8 cellular contexts compared by ENCODE assay signal in the genomic region with DNA sequence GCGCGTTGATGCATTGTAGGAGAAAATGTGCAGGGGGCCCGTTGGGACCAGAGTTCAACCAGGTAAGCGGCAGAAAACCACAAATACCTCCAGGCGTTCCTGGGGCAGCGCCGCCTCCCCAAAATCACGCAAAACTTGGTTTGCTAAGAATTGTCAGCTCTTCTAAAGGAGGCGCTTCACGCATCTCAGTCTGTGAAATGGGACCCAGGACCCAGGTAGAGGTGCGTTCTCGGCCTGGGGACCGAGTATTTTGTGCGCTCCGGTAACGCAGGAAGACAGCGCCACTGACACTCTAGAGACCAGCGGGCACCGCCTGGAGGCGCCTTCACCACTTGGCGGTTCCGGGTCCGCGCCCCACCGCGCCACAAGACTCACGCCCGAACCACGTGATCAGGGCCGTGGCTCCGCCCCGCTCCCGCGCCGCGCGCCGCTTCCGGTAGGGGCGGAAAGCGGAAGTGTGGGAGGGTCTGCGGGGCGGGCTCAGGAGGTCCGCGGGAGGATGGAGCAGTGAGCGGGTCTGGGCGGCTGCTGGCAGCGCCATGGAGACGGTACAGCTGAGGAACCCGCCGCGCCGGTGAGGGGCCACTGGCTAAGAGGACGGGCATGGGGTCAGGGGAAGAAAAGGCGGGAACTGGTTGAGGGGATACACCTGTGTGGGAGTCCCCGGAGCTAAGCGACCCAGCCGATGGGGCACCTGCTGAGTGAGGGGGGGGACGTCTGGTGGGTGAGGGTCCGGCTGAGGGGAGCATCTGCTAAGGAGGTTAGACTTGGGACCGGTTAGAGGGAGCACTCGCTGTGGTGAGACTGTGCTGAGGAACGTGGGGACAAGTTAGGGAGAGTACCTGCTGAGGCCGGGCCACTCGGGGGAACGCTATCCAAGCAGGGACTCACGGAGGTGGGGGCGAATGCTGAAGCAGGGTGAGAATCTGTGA. TPM values are rescaled to one million over a fixed set of nuclear protein-coding genes. Genes with fewer than 3 reads are reported as not detected.
DNase-seq lines count a peak whose midpoint lies in the region; ATAC-seq and TF ChIP-seq lines count a peak whose summit lies in the region.

Gene STK4, plus strand, starts transcription at position 483 of the 932 bp plus-strand sequence. Its CDS starts 57 bp downstream, at position 540.

- no peaks in the 10 kb centered on the region for H3F3A ChIP-seq in PC-3 (ENCODE audit: low read length, unreplicated experiment)

- H3K4me2 ChIP-seq in PC-3 (ENCODE audit: low read length) = peak within 1 kb of the TSS; percentile 96

- TF ChIP-seq POLR2A in erythroblast (IDR thresholded peaks at IDR 0.05; ENCODE audit: low read length) = peak; percentile 92

- peaks cover 42% of the 10 kb centered on the region for H3K4me1 ChIP-seq in PC-3 (ENCODE audit: insufficient read depth, low read length)
- H3K4me1 ChIP-seq in mucosa of stomach (ENCODE audit: control insufficient read depth, insufficient read depth, low read length) = no peaks in the 10 kb centered on the region

- peak within 1 kb of the TSS; percentile 98 for H3K4me3 ChIP-seq in Jurkat, Clone E6-1 (ENCODE audit: low read length)
- H3K4me3 ChIP-seq in PC-3 (ENCODE audit: low read length) = peak within 1 kb of the TSS; percentile 96
- H3K4me3 ChIP-seq in mucosa of stomach (ENCODE audit: low read length) = peak within 1 kb of the TSS; percentile 94

- DNase-seq in DMS153 treated with DMSO at 0.1 percent for 48 hours (lab: John Stamatoyannopoulos, UW; ENCODE audit: unreplicated experiment) (peak; percentile 86), PC-3 (peak; percentile 98), erythroblast (lab: John Stamatoyannopoulos, UW) (peak; percentile 96 to 98)
- peak; percentile 92 for DNase-seq in Jurkat, Clone E6-1 (ENCODE audit: low read depth, low spot score)
- DNase-seq in activated T-cell treated with anti-CD3 and anti-CD28 coated beads, Interleukin-2, amount 50 U/mL, for 1 hour = peak; percentile 98
- DNase-seq in stimulated activated CD8-positive, alpha-beta memory T cell treated with anti-CD3 and anti-CD28 coated beads, Interleukin-7, amount 100 ng/mL, for 24 hours (ENCODE audit: low read depth) = peak; percentile 90

- POLR2A ChIA-PET in PC-3 (lab: Charles Lee; ENCODE audit: unreplicated experiment) = no interaction called here

- peak within 1 kb of the TSS; percentile 49 for H3K27ac ChIP-seq in PC-3 (ENCODE audit: low read length)

- ATAC-seq in GM21576 (IDR thresholded peaks at IDR 0.05; ENCODE audit: unreplicated experiment) (peak; percentile 67), PC-3 (peak; percentile 85)

- H3K9me2 ChIP-seq in PC-3 (replicated peaks; ENCODE audit: low read length) = no peaks in the 10 kb centered on the region

- peak; percentile 70 for TF ChIP-seq CTCF in PC-3 (conservative IDR thresholded peaks at IDR 0.05; ENCODE audit: low read depth, low read length)

- H3K27me3 ChIP-seq in PC-3 (ENCODE audit: low read length) (no peaks in the 10 kb centered on the region), mucosa of stomach (ENCODE audit: control insufficient read depth, insufficient read depth, low read length) (no peaks in the 10 kb centered on the region)

- no TSS peak for BruUV-seq in PC-3 (replicated peaks; lab: Mats Ljungman, UMichigan)

- peaks cover 50% of the 10 kb centered on the region for H3K79me2 ChIP-seq in PC-3 (ENCODE audit: low read length)

- peak within 1 kb of the TSS; percentile 82 for H3K9ac ChIP-seq in PC-3 (ENCODE audit: low read length)
- H3K9ac ChIP-seq in mucosa of stomach (ENCODE audit: low read length) = peak within 1 kb of the TSS; percentile 91

- CTCF ChIA-PET in PC-3 (lab: Charles Lee) = no interaction called here

- H3K36me3 ChIP-seq in PC-3 (ENCODE audit: low read depth, low read length) (no peaks in the 10 kb centered on the region), mucosa of stomach (ENCODE audit: control insufficient read depth, insufficient read depth, low read length) (no peaks in the 10 kb centered on the region)

- H3K9me3 ChIP-seq in PC-3 (ENCODE audit: low read length) = no peaks in the 10 kb centered on the region
- no peaks in the 10 kb centered on the region for H3K9me3 ChIP-seq in mucosa of stomach (ENCODE audit: control insufficient read depth, low read length)

- intact Hi-C loops in PC-3 (cut with micrococcal nuclease) = no loop called here

- H2AFZ ChIP-seq in PC-3 (ENCODE audit: low read length) = peak within 1 kb of the TSS; percentile 97

- H4K20me1 ChIP-seq in PC-3 (ENCODE audit: low read length) = 0 out of 2 replicates have a peak, but pooled peaks cover 4% of the 10 kb centered on the region

RNA-seq across cellular contexts. Expression of gene STK4, which starts in this region (rescaled TPM):
- 19.4 TPM for polyA plus RNA-seq in Jurkat, Clone E6-1 (2012; ENCODE audit: insufficient read depth, insufficient read length)
- 18.6 and 20.6 TPM in 2 replicates for total RNA-seq in PC-3 (2014; rRNA removed)

Comparison
In these comparisons a context has a peak if more than half of its experiments do, and no peak if none do; other contexts are left out.
1. Peak in every context shown above with its lines: DNase-seq, ATAC-seq, H3K4me3 ChIP-seq and H3K27ac ChIP-seq.